9 cellular contexts compared by ENCODE assay signal in genomic region chr15:85742186-85742751, GRCh38. TPM values are rescaled to one million over a fixed set of nuclear protein-coding genes. Genes with fewer than 3 reads are reported as not detected.
A peak's percentile ranks its signal among the peaks of the same experiment; 100 is the strongest.
DNase-seq lines count a peak whose midpoint lies in the region; ATAC-seq, FAIRE-seq and TF ChIP-seq lines count a peak whose summit lies in the region.
"Had no signal": no experiment of that assay in that cellular context is flagged by ENCODE, and none has a peak within 500 bp of the region (broad histone marks: within the 10 kb centered on the region; RNA-seq: fewer than 3 reads in every experiment).

No MANE protein-coding gene starts in this region.

- TF ChIP-seq POLR2A in right lobe of liver (IDR thresholded peaks at IDR 0.05) (no peak), HepG2 (IDR thresholded peaks at IDR 0.05; ENCODE audit: insufficient read depth in 1 of 2, low read depth in 2 of 2, low read length in 2 of 2) (no peak)

- TF ChIP-seq RAD21 in HepG2 (CRISPR knock-in tag; IDR thresholded peaks at IDR 0.05) = no peak

- 90% methylated on average over 2 of the region's 6 CpGs for WGBS in right lobe of liver (ENCODE audit: insufficient coverage, low coverage, low lambda C conversion rate, missing lambda C conversion rate)
- WGBS in HepG2 (ENCODE audit: low lambda C conversion rate) = 100% methylated on average over 3 of the region's 6 CpGs

- POLR2A ChIA-PET in HepG2 (lab: Yijun Ruan, JAX) = no interaction called here

- peaks cover 6% of the 10 kb centered on the region for H3K4me1 Mint-ChIP-seq in central memory CD8-positive, alpha-beta T cell

- no peak overlapping the region for H3K27ac ChIP-seq in right lobe of liver
- H3K27ac ChIP-seq in HepG2 (ENCODE audit: extremely low read length, insufficient read depth, low read length) = no peak overlapping the region

- H3K4me2 ChIP-seq in HepG2 (ENCODE audit: low read depth, low read length) = no peak overlapping the region

- no peak overlapping the region for H3K4me3 ChIP-seq in right lobe of liver
- H3K4me3 ChIP-seq in HepG2 (replicated peaks in 1 of 3; ENCODE audit: insufficient read depth in 1 of 3, low read depth in 2 of 3, low read length in 3 of 3) = no peak overlapping the region
- H3K4me3 ChIP-seq: lung had no signal

- no peak overlapping the region for H3K9ac ChIP-seq in HepG2 (ENCODE audit: insufficient read depth, low read depth, low read length)

- DNase-seq in right lobe of liver (no peak), HepG2 (ENCODE audit: low spot score) (no peak), midbrain (lab: John Stamatoyannopoulos, UW) (peak; percentile 28), UCSD-AML1 (lab: John Stamatoyannopoulos, UW; ENCODE audit: unreplicated experiment) (no peak), GM20000 (ENCODE audit: low spot score) (no peak)
- no peak for DNase-seq in central memory CD8-positive, alpha-beta T cell (ENCODE audit: low spot score in 2 of 2)

- TF ChIP-seq EP300 in HepG2 (IDR thresholded peaks at IDR 0.05; ENCODE audit: low read depth in 2 of 2, low read length in 2 of 2) = no peak
- TF ChIP-seq EP300 in HepG2 (CRISPR knock-in tag; IDR thresholded peaks at IDR 0.05; ENCODE audit: borderline replicate concordance) = no peak

- H3K36me3 Mint-ChIP-seq in central memory CD8-positive, alpha-beta T cell (ENCODE audit: insufficient read depth) = peaks cover 94% of the 10 kb centered on the region

- peak in 3 of 4 donors; percentile 10 to 18 (median 14) for ATAC-seq in right lobe of liver
- no peak for ATAC-seq in HepG2
- no peak for ATAC-seq in central memory CD8-positive, alpha-beta T cell (replicated peaks; ENCODE audit: extremely low read depth, poor library complexity, severe bottlenecking)
- no peak for ATAC-seq in HG03039 (IDR thresholded peaks at IDR 0.05; ENCODE audit: unreplicated experiment)
- ATAC-seq in GM18858 (IDR thresholded peaks at IDR 0.05; ENCODE audit: unreplicated experiment) = no peak

- BruUV-seq in HepG2 (replicated peaks; lab: Mats Ljungman, UMichigan) = no TSS peak

- H3K27ac Mint-ChIP-seq in central memory CD8-positive, alpha-beta T cell (ENCODE audit: low read depth) = peak overlapping the region; percentile 73

- no peaks in the 10 kb centered on the region for H3K4me1 ChIP-seq in right lobe of liver
- no peaks in the 10 kb centered on the region for H3K4me1 ChIP-seq in HepG2 (ENCODE audit: insufficient read depth, low read length)

- H3K36me3 ChIP-seq in right lobe of liver (peaks cover 0 to 74% (median 40%) of the 10 kb centered on the region in 4 donors), HepG2 (replicated peaks in 1 of 2; ENCODE audit: control insufficient read depth in 1 of 2, insufficient read depth in 2 of 2, low read length in 2 of 2) (peaks cover 15 to 52% of the 10 kb centered on the region in 2 experiments)

- H3K27me3 ChIP-seq in right lobe of liver (no peaks in the 10 kb centered on the region), HepG2 (ENCODE audit: control insufficient read depth in 1 of 2, insufficient read depth in 2 of 2, low read length in 2 of 2) (no peaks in the 10 kb centered on the region)

- no peak for TF ChIP-seq CTCF in right lobe of liver (IDR thresholded peaks at IDR 0.05)
- no peak for TF ChIP-seq CTCF in HepG2 (CRISPR knock-in tag; IDR thresholded peaks at IDR 0.05)
- no peak for TF ChIP-seq CTCF in GM20000 (IDR thresholded peaks at IDR 0.05; ENCODE audit: extremely low read depth, missing control alignments)

- H2AFZ ChIP-seq in HepG2 (ENCODE audit: low read length) = no peak overlapping the region

- FAIRE-seq in HepG2 (lab: Jason Lieb, UNC) = no peak

- intact Hi-C loops in right lobe of liver (cut with DNase I) = no loop called here
- intact Hi-C loops in HepG2 (cut with micrococcal nuclease; ENCODE audit: unreplicated experiment) = no loop called here

- H3K9me3 ChIP-seq in right lobe of liver (no peaks in the 10 kb centered on the region), HepG2 (ENCODE audit: low read length) (no peaks in the 10 kb centered on the region)

- H3K9me3 Mint-ChIP-seq in central memory CD8-positive, alpha-beta T cell = no peaks in the 10 kb centered on the region

- H3K79me2 ChIP-seq in HepG2 (ENCODE audit: insufficient read depth, low read length) = no peaks in the 10 kb centered on the region

- no peak overlapping the region for H3K4me3 Mint-ChIP-seq in central memory CD8-positive, alpha-beta T cell

- CTCF ChIA-PET in HepG2 (lab: Yijun Ruan, JAX; ENCODE audit: low intra/inter-chr PET ratio, low total read pairs) = no interaction called here

- H3K27me3 Mint-ChIP-seq in central memory CD8-positive, alpha-beta T cell = no peaks in the 10 kb centered on the region

- in situ Hi-C loops in HepG2 (cut with HindIII; ENCODE audit: extremely low pct_ligation_motif_present, low pct_unique_long_range_greater_than_20kb) = no loop called here

- no peaks in the 10 kb centered on the region; the same call in 1 of the 2 replicates for H4K20me1 ChIP-seq in HepG2 (ENCODE audit: insufficient read depth, low read length)

TF ChIP-seq in HepG2, 621 proteins besides CTCF, POLR2A, EP300 and RAD21:
- no peak for TF ChIP-seq ZNF572 (CRISPR knock-in tag; IDR thresholded peaks at IDR 0.05)
- no peak for TF ChIP-seq ZNF7 (CRISPR knock-in tag; IDR thresholded peaks at IDR 0.05)
- no peak for TF ChIP-seq PAWR (CRISPR knock-in tag; IDR thresholded peaks at IDR 0.05; ENCODE audit: borderline replicate concordance)
- no peak for TF ChIP-seq YEATS2 (CRISPR knock-in tag; IDR thresholded peaks at IDR 0.05; ENCODE audit: borderline replicate concordance)
- TF ChIP-seq IKZF1 (IDR thresholded peaks at IDR 0.05) = no peak
- TF ChIP-seq RBFOX2 (IDR thresholded peaks at IDR 0.05; ENCODE audit: low read depth, low read length) = no peak
- no peak for TF ChIP-seq EED (CRISPR knock-in tag; IDR thresholded peaks at IDR 0.05)
- TF ChIP-seq SOX13 (IDR thresholded peaks at IDR 0.05) = no peak
- no peak for TF ChIP-seq SOX13 (CRISPR knock-in tag; conservative IDR thresholded peaks at IDR 0.05 in 1 of 2, IDR thresholded peaks at IDR 0.05 in 1 of 2)
- no peak for TF ChIP-seq NFIB (CRISPR knock-in tag; IDR thresholded peaks at IDR 0.05; ENCODE audit: borderline replicate concordance)
- TF ChIP-seq, protein P1, sequence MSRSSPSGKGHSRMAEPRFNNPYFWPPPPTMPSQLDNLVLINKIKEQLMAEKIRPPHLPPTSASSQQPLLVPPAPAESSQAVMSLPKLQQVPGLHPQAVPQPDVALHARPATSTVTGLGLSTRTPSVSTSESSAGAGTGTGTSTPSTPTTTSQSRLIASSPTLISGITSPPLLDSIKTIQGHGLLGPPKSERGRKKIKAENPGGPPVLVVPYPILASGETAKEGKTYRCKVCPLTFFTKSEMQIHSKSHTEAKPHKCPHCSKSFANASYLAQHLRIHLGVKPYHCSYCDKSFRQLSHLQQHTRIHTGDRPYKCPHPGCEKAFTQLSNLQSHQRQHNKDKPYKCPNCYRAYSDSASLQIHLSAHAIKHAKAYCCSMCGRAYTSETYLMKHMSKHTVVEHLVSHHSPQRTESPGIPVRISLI (CRISPR knock-in tag; IDR thresholded peaks at IDR 0.05; ENCODE audit: borderline replicate concordance) = no peak
- no peak for TF ChIP-seq FOSL1 (CRISPR knock-in tag; IDR thresholded peaks at IDR 0.05; ENCODE audit: borderline replicate concordance)
- TF ChIP-seq ZNF468 (CRISPR knock-in tag; IDR thresholded peaks at IDR 0.05) = no peak
- no peak for TF ChIP-seq ZNF619 (CRISPR knock-in tag; IDR thresholded peaks at IDR 0.05)

RNA-seq across cellular contexts. Expression of gene KLHL25, which starts 52.5 kb away (rescaled TPM):
- 10 to 100 TPM in 3 of 6 experiments, 1 to 10 TPM in 3; 5.8 to 21.7 (median 13.4) TPM for total RNA-seq in right lobe of liver
- total RNA-seq in HepG2 (2016; rRNA removed; fragmentation: Illumina TruSeq; extraction: Trizol) = 7.4 and 8.2 TPM in 2 replicates
- 2.2 TPM in 2 replicates for total RNA-seq in HepG2 (2016; cell fraction: cytosol; rRNA removed; fragmentation: Illumina TruSeq; extraction: Trizol; ENCODE audit: low read depth)
- total RNA-seq in HepG2 (2016; cell fraction: insoluble cytoplasmic fraction; rRNA removed; fragmentation: Illumina TruSeq; extraction: Trizol) = 6.6 and 8.0 TPM in 2 replicates
- 4.1 and 4.3 TPM in 2 replicates for total RNA-seq in HepG2 (2016; cell fraction: membrane; rRNA removed; fragmentation: Illumina TruSeq; extraction: Trizol)
- 6.8 and 7.2 TPM in 2 replicates for total RNA-seq in HepG2 (2016; cell fraction: nucleus; rRNA removed; fragmentation: Illumina TruSeq; extraction: Trizol)
- 3.7 and 5.2 TPM in 2 replicates for polyA plus RNA-seq in HepG2 (2011; rRNA removed)
- 3.2 and 4.8 TPM in 2 replicates for polyA plus RNA-seq in HepG2 (2011; cell fraction: cytosol; rRNA removed)
- 9.9 and 10.8 TPM in 2 replicates for polyA plus RNA-seq in HepG2 (2011; cell fraction: nucleus; rRNA removed)
- 2.3 and 3.1 TPM in 2 replicates for polyA plus RNA-seq in HepG2 (2012)
- 1.0 and 1.1 TPM in 2 replicates for polyA plus RNA-seq in HepG2 (2016; cell fraction: cytosol; fragmentation: Illumina TruSeq; extraction: Trizol; ENCODE audit: low read depth)
- polyA plus RNA-seq in HepG2 (2016; cell fraction: insoluble cytoplasmic fraction; fragmentation: Illumina TruSeq; extraction: Trizol; ENCODE audit: low read depth) = 5.4 and 5.9 TPM in 2 replicates
- 1.7 and 2.0 TPM in 2 replicates for polyA plus RNA-seq in HepG2 (2016; cell fraction: membrane; fragmentation: Illumina TruSeq; extraction: Trizol; ENCODE audit: low read depth)
- 8.0 TPM in 2 replicates for polyA plus RNA-seq in HepG2 (2016; cell fraction: nucleus; fragmentation: Illumina TruSeq; extraction: Trizol; ENCODE audit: insufficient read depth, low read depth)
- polyA minus RNA-seq in HepG2 (2011; rRNA and poly(A)+ RNA removed; ENCODE audit: low replicate concordance) = 9.9 and 14.9 TPM in 2 replicates
- polyA minus RNA-seq in HepG2 (2011; cell fraction: cytosol; rRNA and poly(A)+ RNA removed) = 3.3 and 4.0 TPM in 2 replicates
- 6.2 and 6.7 TPM in 2 replicates for polyA minus RNA-seq in HepG2 (2011; cell fraction: nucleus; rRNA and poly(A)+ RNA removed)

Comparison
In these comparisons a context has a peak if more than half of its experiments do, and no peak if none do; other contexts are left out.
1. ATAC-seq: peak in right lobe of liver (3 of 4); none in HepG2 (single experiment), central memory CD8-positive, alpha-beta T cell (single experiment), HG03039 (single experiment) and GM18858 (single experiment).